8 cellular contexts compared by ENCODE assay signal in genomic region chr6:159252955-159253508, GRCh38.
DNase-seq lines count a peak whose midpoint lies in the region; ATAC-seq and TF ChIP-seq lines count a peak whose summit lies in the region.

No MANE protein-coding gene starts in this region.

- H3K9me3 ChIP-seq in mucosa of descending colon, result no peaks in the 10 kb centered on the region

- intact Hi-C loops in mucosa of descending colon (cut with DNase I, micrococcal nuclease), result loop anchor here in 1 of 2 donors (10.0 kb wide), 1 partner anchor 392 kb away; no protein-coding TSS in a partner anchor

- H3K4me3 ChIP-seq in mucosa of descending colon, result no peak overlapping the region

- DNase-seq in DMS53 (lab: John Stamatoyannopoulos, UW) (peak; percentile 51), GM20000 (ENCODE audit: low spot score) (peak; percentile 68), OCI-M1 (lab: John Stamatoyannopoulos, UW) (peak; percentile 69), endothelial cell (ENCODE audit: low spot score) (peak; percentile 12), mucosa of descending colon (peak in 1 of 3 donors; percentile 12), mesenteric fat pad (ENCODE audit: low spot score) (no peak)
- DNase-seq in activated CD4-positive, alpha-beta T cell treated with anti-CD3 and anti-CD28 coated beads for 48 hours, result no peak

- no peak for TF ChIP-seq EP300 in Ishikawa (IDR thresholded peaks at IDR 0.05; ENCODE audit: borderline replicate concordance)

- ATAC-seq in mucosa of descending colon, result peak; percentile 64

- H3K36me3 Mint-ChIP-seq in endothelial cell (ENCODE audit: low read depth, unreplicated experiment), result no peaks in the 10 kb centered on the region

- no peaks in the 10 kb centered on the region for H3K9me3 Mint-ChIP-seq in endothelial cell (ENCODE audit: unreplicated experiment)

- no peaks in the 10 kb centered on the region for H3K27me3 Mint-ChIP-seq in endothelial cell (ENCODE audit: unreplicated experiment)

- TF ChIP-seq RAD21 in Ishikawa (IDR thresholded peaks at IDR 0.05; ENCODE audit: low read depth), result peak; percentile 39; the same call in 1 of the 2 replicates

- no peak overlapping the region for H3K27ac Mint-ChIP-seq in endothelial cell (ENCODE audit: unreplicated experiment)

- no peaks in the 10 kb centered on the region for H3K4me1 Mint-ChIP-seq in endothelial cell (ENCODE audit: unreplicated experiment)

- TF ChIP-seq CTCF in GM20000 (IDR thresholded peaks at IDR 0.05; ENCODE audit: extremely low read depth, missing control alignments) (peak; percentile 26), endothelial cell (IDR thresholded peaks at IDR 0.05; ENCODE audit: unreplicated experiment) (peak; percentile 74), mucosa of descending colon (IDR thresholded peaks at IDR 0.05) (no peak)

- H3K36me3 ChIP-seq in mucosa of descending colon (ENCODE audit: low read depth), result no peaks in the 10 kb centered on the region

- no peaks in the 10 kb centered on the region for H3K4me1 ChIP-seq in mucosa of descending colon (ENCODE audit: low read depth)

- H3K4me3 Mint-ChIP-seq in endothelial cell (ENCODE audit: unreplicated experiment), result no peak overlapping the region

TF ChIP-seq in Ishikawa, 13 proteins besides CTCF, POLR2A, EP300 and RAD21:
- peak; percentile 40; the same call in 1 of the 2 replicates for TF ChIP-seq TEAD4 (IDR thresholded peaks at IDR 0.05)
- no peak for TF ChIP-seq YY1 (IDR thresholded peaks at IDR 0.05; ENCODE audit: low read depth)

Comparison
In these comparisons a context has a peak if more than half of its experiments do, and no peak if none do; other contexts are left out.
1. DNase-seq: peak in DMS53 (single experiment), GM20000 (single experiment), OCI-M1 (single experiment) and endothelial cell (single experiment); none in mesenteric fat pad (single experiment) and activated CD4-positive, alpha-beta T cell treated with anti-CD3 and anti-CD28 coated beads for 48 hours (single experiment).